ENCODE assay signal across 8 cellular contexts in the genomic region with DNA sequence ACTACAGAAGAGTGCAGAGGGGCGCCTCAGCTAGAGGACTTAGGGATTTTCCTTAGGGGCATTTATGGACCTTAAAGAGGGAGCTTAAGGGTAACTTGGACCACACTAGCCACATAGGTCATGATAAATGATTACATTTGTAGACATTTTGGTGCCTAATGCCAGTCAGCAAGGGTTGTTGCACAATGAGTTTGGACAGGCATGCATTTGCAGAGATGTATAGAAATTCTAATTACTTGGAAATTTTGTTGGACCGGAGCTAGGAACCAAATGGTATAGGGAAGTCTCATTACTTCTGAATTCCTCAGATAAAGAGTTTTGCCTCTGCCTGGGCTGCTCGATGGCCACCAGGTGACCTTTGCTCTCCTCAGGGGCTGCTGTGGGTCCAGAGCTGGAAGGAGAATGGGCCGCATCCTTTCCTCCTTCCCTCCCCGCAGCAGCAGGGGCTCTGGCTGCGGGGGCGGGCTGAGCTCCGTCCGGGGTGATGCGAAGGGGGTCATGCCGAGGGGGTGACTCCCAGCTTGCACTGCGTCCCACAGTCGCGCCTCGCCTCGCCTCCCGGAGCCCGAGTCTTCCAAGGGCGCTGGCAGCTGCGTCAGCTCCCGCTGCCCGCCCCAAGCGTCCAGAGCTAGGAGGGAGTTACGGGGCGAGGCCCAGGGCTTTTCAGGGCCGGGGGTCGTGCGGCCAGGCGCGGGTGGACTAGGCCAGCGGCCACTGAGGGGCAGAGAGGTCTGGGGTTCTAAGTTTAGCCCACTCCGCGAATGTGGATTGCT. TPM values are rescaled to one million over a fixed set of nuclear protein-coding genes. Genes with fewer than 3 reads are reported as not detected.
DNase-seq lines count a peak whose midpoint lies in the region; ATAC-seq and TF ChIP-seq lines count a peak whose summit lies in the region.

No MANE protein-coding gene starts in this region.

- H3K4me3 Mint-ChIP-seq in CD4-positive, alpha-beta T cell, result peak overlapping the region; percentile 60
- H3K4me3 Mint-ChIP-seq in progenitor cell of endocrine pancreas (ENCODE audit: low read depth), result peak overlapping the region; percentile 37

- TF ChIP-seq CTCF in CD4-positive, alpha-beta T cell (IDR thresholded peaks at IDR 0.05), result no peak
- TF ChIP-seq CTCF in progenitor cell of endocrine pancreas (IDR thresholded peaks at IDR 0.05; ENCODE audit: unreplicated experiment), result no peak

- H3K4me1 ChIP-seq in SJSA1 (replicated peaks), result peaks cover 67% of the 10 kb centered on the region

- intact Hi-C loops in CD4-positive, alpha-beta T cell (cut with DNase I, micrococcal nuclease), result no loop called here

- H3K27ac ChIP-seq in CD4-positive, alpha-beta T cell (ENCODE audit: low read depth, low read length), result no peak overlapping the region
- peak overlapping the region; percentile 65 for H3K27ac ChIP-seq in SJSA1

- no peaks in the 10 kb centered on the region for H3K9me3 Mint-ChIP-seq in CD4-positive, alpha-beta T cell
- H3K9me3 Mint-ChIP-seq in progenitor cell of endocrine pancreas (ENCODE audit: low read depth), result no peaks in the 10 kb centered on the region

- peaks cover 6% of the 10 kb centered on the region for H3K36me3 Mint-ChIP-seq in CD4-positive, alpha-beta T cell (ENCODE audit: low read depth)
- H3K36me3 Mint-ChIP-seq in progenitor cell of endocrine pancreas (ENCODE audit: insufficient read depth), result no peaks in the 10 kb centered on the region

- H3K27me3 ChIP-seq in CD4-positive, alpha-beta T cell (ENCODE audit: control insufficient read depth, insufficient read depth, low read length), result no peaks in the 10 kb centered on the region
- H3K27me3 ChIP-seq in SJSA1 (replicated peaks), result no peaks in the 10 kb centered on the region

- no peaks in the 10 kb centered on the region for H3K27me3 Mint-ChIP-seq in CD4-positive, alpha-beta T cell
- no peaks in the 10 kb centered on the region for H3K27me3 Mint-ChIP-seq in progenitor cell of endocrine pancreas

- no peak overlapping the region for H3K4me3 ChIP-seq in SJSA1

- no peak for DNase-seq in CD4-positive, alpha-beta T cell
- no peak for DNase-seq in SJSA1 (ENCODE audit: low read depth in 1 of 2, low spot score in 2 of 2)
- DNase-seq in glomerular visceral epithelial cell (ENCODE audit: extremely low spot score), result peak; percentile 51
- no peak for DNase-seq in progenitor cell of endocrine pancreas (ENCODE audit: low spot score, unreplicated experiment)
- no peak for DNase-seq in DMS79 treated with DMSO at 0.1 percent for 48 hours (lab: John Stamatoyannopoulos, UW)
- DNase-seq in NCI-H1105 treated with DMSO at 0.1 percent for 48 hours (lab: John Stamatoyannopoulos, UW), result no peak
- DNase-seq in iPS-NIHi7 (ENCODE audit: extremely low spot score), result no peak
- no peak for DNase-seq in NK-92 (lab: John Stamatoyannopoulos, UW; ENCODE audit: unreplicated experiment)

- H3K4me1 Mint-ChIP-seq in CD4-positive, alpha-beta T cell (ENCODE audit: low read depth), result peaks cover 13% of the 10 kb centered on the region
- H3K4me1 Mint-ChIP-seq in progenitor cell of endocrine pancreas (ENCODE audit: low read depth), result peaks cover 25% of the 10 kb centered on the region

- CTCF ChIA-PET in CD4-positive, alpha-beta T cell (lab: Charles Lee), result interaction anchor here (1.2 to 2.4 kb wide), 7 partner anchors 13 to 97 kb away, joined by 3 to 11 read pairs (median 4); partner anchors contain the start of gene FRMD8

- ATAC-seq in CD4-positive, alpha-beta T cell (ENCODE audit: poor library complexity), result no peak

- H3K9me3 ChIP-seq in CD4-positive, alpha-beta T cell (ENCODE audit: control insufficient read depth, low read length), result no peaks in the 10 kb centered on the region
- no peaks in the 10 kb centered on the region for H3K9me3 ChIP-seq in SJSA1 (replicated peaks)

- POLR2A ChIA-PET in CD4-positive, alpha-beta T cell (lab: Charles Lee), result interaction anchor here (0.5 to 18.1 kb wide), 9 partner anchors 8 to 62 kb away, joined by 3 to 968 read pairs (median 4); partner anchors contain the start of genes MALAT1, NEAT1 and SCYL1

- peaks cover 10% of the 10 kb centered on the region for H3K36me3 ChIP-seq in SJSA1

- peak overlapping the region; percentile 99 for H3K27ac Mint-ChIP-seq in CD4-positive, alpha-beta T cell
- H3K27ac Mint-ChIP-seq in progenitor cell of endocrine pancreas, result peak overlapping the region; percentile 91

RNA-seq across cellular contexts. Expression of gene MALAT1, which starts 20.2 kb away (rescaled TPM):
- over 10,000 TPM; 31,509 to 32,316 TPM for total RNA-seq in CD4-positive, alpha-beta T cell
- total RNA-seq in SJSA1 (2014; rRNA removed; shearing (Covaris generic)), result 1,620 and 2,210 TPM in 2 replicates
- 16,546 and 17,116 TPM in 2 replicates for total RNA-seq in progenitor cell of endocrine pancreas

RNA-seq across cellular contexts. Expression of gene SCYL1, which starts 46.3 kb away (rescaled TPM):
- total RNA-seq in CD4-positive, alpha-beta T cell, result 10 to 100 TPM; 57.4 to 60.7 TPM
- 103 and 130 TPM in 2 replicates for total RNA-seq in SJSA1 (2014; rRNA removed; shearing (Covaris generic))
- 61.4 and 66.3 TPM in 2 replicates for total RNA-seq in progenitor cell of endocrine pancreas

RNA-seq across cellular contexts. Expression of gene NEAT1, which starts 56.0 kb away (rescaled TPM):
- total RNA-seq in CD4-positive, alpha-beta T cell, result 100 to 1,000 TPM; 221 to 223 TPM
- total RNA-seq in SJSA1 (2014; rRNA removed; shearing (Covaris generic)), result 6.9 and 12.1 TPM in 2 replicates
- 78.8 and 99.9 TPM in 2 replicates for total RNA-seq in progenitor cell of endocrine pancreas
